ENCODE assay signal across 1 cellular context in genomic region chr2:21423854-21424253, GRCh38.
TF ChIP-seq lines count a peak whose summit lies in the region.

No MANE protein-coding gene starts in this region.

TF ChIP-seq in H1, 55 proteins besides CTCF, POLR2A, EP300 and RAD21 (continued from another document):
- TF ChIP-seq RFX5 (IDR thresholded peaks at IDR 0.05; ENCODE audit: borderline replicate concordance, low read depth, low read length) (no peak), BRCA1 (IDR thresholded peaks at IDR 0.05; ENCODE audit: low read depth, low read length) (no peak), TBP (IDR thresholded peaks at IDR 0.05; ENCODE audit: low read depth, low read length) (no peak), USF2 (IDR thresholded peaks at IDR 0.05; ENCODE audit: low read length) (no peak), SP4 (IDR thresholded peaks at IDR 0.05; ENCODE audit: low read length) (no peak), SAP30 (IDR thresholded peaks at IDR 0.05; ENCODE audit: insufficient read depth, insufficient replicate concordance, low read length) (no peak), BACH1 (IDR thresholded peaks at IDR 0.05; ENCODE audit: low read length) (no peak), KDM4A (IDR thresholded peaks at IDR 0.05; ENCODE audit: low read depth, low read length, severe bottlenecking) (no peak), TEAD4 (IDR thresholded peaks at IDR 0.05; ENCODE audit: low read depth, low read length) (no peak), PHF8 (conservative IDR thresholded peaks at IDR 0.05; ENCODE audit: low read depth, low read length) (no peak), HDAC6 (IDR thresholded peaks at IDR 0.05; ENCODE audit: low read depth, low read length) (no peak), CHD1 (IDR thresholded peaks at IDR 0.05; ENCODE audit: low read depth, low read length) (no peak), TAF7 (optimal IDR thresholded peaks at IDR 0.05; ENCODE audit: borderline replicate concordance, low read depth, low read length) (no peak)
